Comparison of ENCODE assay signal across 22 cellular contexts in the genomic region with DNA sequence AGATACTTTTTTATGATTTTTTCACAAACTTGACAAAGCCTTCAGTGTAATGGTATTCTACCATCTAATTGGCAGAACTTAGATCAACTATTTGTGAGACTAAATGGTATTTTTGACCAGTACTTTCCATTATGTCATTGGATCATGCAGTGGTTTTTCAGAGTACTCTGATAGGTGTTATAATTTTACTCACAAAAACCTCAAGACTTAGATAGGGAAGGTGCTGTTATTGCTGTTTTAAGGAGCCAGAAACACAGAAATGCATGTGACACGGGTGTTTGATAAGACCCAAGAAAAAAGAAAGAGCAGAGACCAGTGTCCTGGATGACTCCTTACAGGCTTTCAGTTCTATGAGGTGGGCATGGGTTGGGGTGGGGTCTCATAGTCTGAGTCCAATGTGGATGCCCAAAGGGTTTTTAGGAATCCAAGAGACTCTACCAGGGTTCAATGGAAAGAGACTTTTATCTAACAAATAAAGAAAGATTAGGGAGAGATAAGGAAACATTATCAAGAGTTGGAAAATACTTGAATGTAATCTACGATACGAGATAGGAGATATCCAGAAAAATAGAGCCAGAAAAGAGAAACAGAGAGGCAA. TPM values are rescaled to one million over a fixed set of nuclear protein-coding genes. Genes with fewer than 3 reads are reported as not detected.
A peak's percentile ranks its signal among the peaks of the same experiment; 100 is the strongest.
DNase-seq lines count a peak whose midpoint lies in the region; ATAC-seq, FAIRE-seq and TF ChIP-seq lines count a peak whose summit lies in the region.
"Had no signal": no experiment of that assay in that cellular context is flagged by ENCODE, and none has a peak within 500 bp of the region (broad histone marks: within the 10 kb centered on the region; RNA-seq: fewer than 3 reads in every experiment).

No MANE protein-coding gene starts in this region.

- H3K4me2 ChIP-seq in SU-DHL-6 (ENCODE audit: low read depth, low read length, poor library complexity, severe bottlenecking): no peak overlapping the region
- H3K4me2 ChIP-seq: neural progenitor cell, SK-N-SH had no signal

- peaks cover 3% of the 10 kb centered on the region for H3K9me3 Mint-ChIP-seq in activated naive CD8-positive, alpha-beta T cell treated with anti-CD3 and anti-CD28 coated beads, Interleukin-2, amount 10 ng/mL, durations not matched to agents 7 days and 5 days
- peaks cover 20 to 26% of the 10 kb centered on the region in 2 donors for H3K9me3 Mint-ChIP-seq in stimulated activated naive CD8-positive, alpha-beta T cell treated with anti-CD3 and anti-CD28 coated beads, Interleukin-15, amount 100 ng/mL, for 72 hours

- H3K9ac ChIP-seq in SU-DHL-6 (ENCODE audit: low read length): no peak overlapping the region
- H3K9ac ChIP-seq: neural progenitor cell, SK-N-SH had no signal

- intact Hi-C loops in pancreas (cut with DNase I): no loop called here

- ATAC-seq in activated naive CD8-positive, alpha-beta T cell treated with anti-CD3 and anti-CD28 coated beads, Interleukin-2, amount 10 ng/mL, durations not matched to agents 7 days and 5 days (ENCODE audit: low read depth): peak; percentile 13
- ATAC-seq in stimulated activated naive CD8-positive, alpha-beta T cell treated with anti-CD3 and anti-CD28 coated beads, Interleukin-15, amount 100 ng/mL, for 72 hours: peak; percentile 78
- ATAC-seq in pancreas: no peak
- ATAC-seq: heart left ventricle, left lung, psoas muscle, upper lobe of right lung had no signal

- no peak overlapping the region for H3K4me3 Mint-ChIP-seq in activated naive CD8-positive, alpha-beta T cell treated with anti-CD3 and anti-CD28 coated beads, Interleukin-2, amount 10 ng/mL, durations not matched to agents 7 days and 5 days
- peak overlapping the region; percentile 17 to 62 for H3K4me3 Mint-ChIP-seq in stimulated activated naive CD8-positive, alpha-beta T cell treated with anti-CD3 and anti-CD28 coated beads, Interleukin-15, amount 100 ng/mL, for 72 hours
- H3K4me3 Mint-ChIP-seq: neural progenitor cell had no signal

- no peak for FAIRE-seq in pancreas (lab: Jason Lieb, UNC)

- DNase-seq in stimulated activated CD4-positive, alpha-beta T cell treated with anti-CD3 and anti-CD28 coated beads, Interleukin-15, amount 100 ng/mL, for 24 hours: peak; percentile 19
- no peak for DNase-seq in stimulated activated CD4-positive, alpha-beta T cell treated with anti-CD3 and anti-CD28 coated beads, Interleukin-1b, Interleukin-23, amount 100 ng/mL, for 48 hours
- no peak for DNase-seq in activated naive CD8-positive, alpha-beta T cell treated with anti-CD3 and anti-CD28 coated beads, Interleukin-2, amount 10 ng/mL, durations not matched to agents 7 days and 5 days
- DNase-seq in stimulated activated naive CD8-positive, alpha-beta T cell treated with anti-CD3 and anti-CD28 coated beads, Interleukin-15, amount 100 ng/mL, for 72 hours: peak; percentile 28 to 35
- DNase-seq in SIG-M5 (lab: John Stamatoyannopoulos, UW) (no peak), pancreas (no peak), Ammon's horn (ENCODE audit: low spot score) (no peak)
- DNase-seq: activated CD4-positive, alpha-beta T cell treated with anti-CD3 and anti-CD28 coated beads for 4 hours; DND-41; heart left ventricle; left lung; midbrain; NCI-H1105; NCI-H2107; NCI-H510A; NK-92 treated with Interleukin-12 subunit alpha and Interleukin-12 subunit beta, amount 100 ng/mL, for 24 hours; psoas muscle; SK-N-SH; upper lobe of right lung had no signal

- no peak overlapping the region for H2AFZ ChIP-seq in SU-DHL-6 (ENCODE audit: low read depth, low read length, severe bottlenecking)
- H2AFZ ChIP-seq: neural progenitor cell had no signal

- H3K27me3 Mint-ChIP-seq in activated naive CD8-positive, alpha-beta T cell treated with anti-CD3 and anti-CD28 coated beads, Interleukin-2, amount 10 ng/mL, durations not matched to agents 7 days and 5 days: no peaks in the 10 kb centered on the region
- H3K27me3 Mint-ChIP-seq in stimulated activated naive CD8-positive, alpha-beta T cell treated with anti-CD3 and anti-CD28 coated beads, Interleukin-15, amount 100 ng/mL, for 72 hours: no peaks in the 10 kb centered on the region

- H3K27me3 ChIP-seq in SU-DHL-6 (ENCODE audit: low read length): no peaks in the 10 kb centered on the region
- H3K27me3 ChIP-seq in pancreas: no peaks in the 10 kb centered on the region
- H3K27me3 ChIP-seq: cardiac muscle cell, heart left ventricle, left lung, neural progenitor cell, upper lobe of right lung had no signal

- H3K27ac ChIP-seq in SU-DHL-6 (ENCODE audit: low read depth, low read length): peak overlapping the region; percentile 31
- H3K27ac ChIP-seq in pancreas: no peak overlapping the region
- H3K27ac ChIP-seq: cardiac muscle cell, heart left ventricle, left lung, neural progenitor cell, psoas muscle, upper lobe of right lung had no signal

- peaks cover 31% of the 10 kb centered on the region for H3K36me3 Mint-ChIP-seq in activated naive CD8-positive, alpha-beta T cell treated with anti-CD3 and anti-CD28 coated beads, Interleukin-2, amount 10 ng/mL, durations not matched to agents 7 days and 5 days
- H3K36me3 Mint-ChIP-seq: neural progenitor cell had no signal

- 44 to 53% methylated on average over 3 of the region's 3 CpGs for WGBS in pancreas, 2 donors

- H3K27ac Mint-ChIP-seq in activated naive CD8-positive, alpha-beta T cell treated with anti-CD3 and anti-CD28 coated beads, Interleukin-2, amount 10 ng/mL, durations not matched to agents 7 days and 5 days: peak overlapping the region; percentile 34
- H3K27ac Mint-ChIP-seq in stimulated activated naive CD8-positive, alpha-beta T cell treated with anti-CD3 and anti-CD28 coated beads, Interleukin-15, amount 100 ng/mL, for 72 hours: peak overlapping the region; percentile 89 to 96
- H3K27ac Mint-ChIP-seq: neural progenitor cell had no signal

- H3K9me2 ChIP-seq in SU-DHL-6 (replicated peaks; ENCODE audit: insufficient read depth, low read length): no peaks in the 10 kb centered on the region
- H3K9me2 ChIP-seq: SK-N-SH had no signal

- H3K4me3 ChIP-seq in SU-DHL-6 (ENCODE audit: insufficient read depth, low read length, poor library complexity, severe bottlenecking) (no peak overlapping the region), pancreas (no peak overlapping the region)
- H3K4me3 ChIP-seq: cardiac muscle cell, heart left ventricle, left lung, neural progenitor cell, psoas muscle, upper lobe of right lung had no signal

- peaks cover 5% of the 10 kb centered on the region for H3K79me2 ChIP-seq in SU-DHL-6 (ENCODE audit: insufficient read depth, low read length)

- H3K36me3 ChIP-seq in SU-DHL-6 (ENCODE audit: low read length): peaks cover 7% of the 10 kb centered on the region; the same call in 1 of the 2 replicates
- no peaks in the 10 kb centered on the region for H3K36me3 ChIP-seq in pancreas
- H3K36me3 ChIP-seq: cardiac muscle cell, heart left ventricle, left lung, neural progenitor cell, upper lobe of right lung had no signal

- no peak for TF ChIP-seq CTCF in SU-DHL-6 (IDR thresholded peaks at IDR 0.05; ENCODE audit: insufficient read depth, low read length, poor library complexity, severe bottlenecking)
- no peak for TF ChIP-seq CTCF in pancreas (IDR thresholded peaks at IDR 0.05)

- H3F3A ChIP-seq in SU-DHL-6 (ENCODE audit: insufficient read depth): no peaks in the 10 kb centered on the region; the same call in 1 of the 2 replicates

- H3K4me1 ChIP-seq in pancreas: no peaks in the 10 kb centered on the region
- H3K4me1 ChIP-seq: heart left ventricle, left lung, neural progenitor cell, psoas muscle, upper lobe of right lung had no signal

- POLR2A ChIA-PET in activated naive CD8-positive, alpha-beta T cell treated with anti-CD3 and anti-CD28 coated beads, Interleukin-2, amount 10 ng/mL, durations not matched to agents 7 days and 5 days (lab: Charles Lee): no interaction called here

- no peaks in the 10 kb centered on the region for H3K9me3 ChIP-seq in SU-DHL-6 (ENCODE audit: insufficient read depth, low read length)
- H3K9me3 ChIP-seq in pancreas: no peaks in the 10 kb centered on the region
- H3K9me3 ChIP-seq: left lung, psoas muscle, SK-N-SH, upper lobe of right lung had no signal

- H3K4me1 Mint-ChIP-seq in activated naive CD8-positive, alpha-beta T cell treated with anti-CD3 and anti-CD28 coated beads, Interleukin-2, amount 10 ng/mL, durations not matched to agents 7 days and 5 days: peaks cover 27% of the 10 kb centered on the region
- H3K4me1 Mint-ChIP-seq in stimulated activated naive CD8-positive, alpha-beta T cell treated with anti-CD3 and anti-CD28 coated beads, Interleukin-15, amount 100 ng/mL, for 72 hours: peaks cover 44% of the 10 kb centered on the region
- H3K4me1 Mint-ChIP-seq: neural progenitor cell had no signal

- no peaks in the 10 kb centered on the region for H4K20me1 ChIP-seq in SU-DHL-6 (ENCODE audit: low read depth, low read length)

RNA-seq across cellular contexts. Expression of gene SP140, which starts 31.3 kb away (rescaled TPM):
- total RNA-seq in activated naive CD8-positive, alpha-beta T cell treated with anti-CD3 and anti-CD28 coated beads, Interleukin-2, amount 10 ng/mL, durations not matched to agents 7 days and 5 days: 10 to 100 TPM; 58.7 to 61.4 TPM
- total RNA-seq in pancreas: 1 to 10 TPM in 1 of 6 donors, under 1 TPM in 5; 0.16 to 1.5 (median 0.34) TPM
- under 1 TPM; 0.12 to 0.65 TPM for polyA plus RNA-seq in pancreas

RNA-seq across cellular contexts. Expression of gene SP110, which starts 37.0 kb away (rescaled TPM):
- total RNA-seq in activated naive CD8-positive, alpha-beta T cell treated with anti-CD3 and anti-CD28 coated beads, Interleukin-2, amount 10 ng/mL, durations not matched to agents 7 days and 5 days: 100 to 1,000 TPM; 153 to 158 TPM
- total RNA-seq in pancreas: 10 to 100 TPM in 1 of 6 donors, 1 to 10 TPM in 5; 4.3 to 13.7 (median 7.5) TPM
- polyA plus RNA-seq in pancreas: 1 to 10 TPM; 7.8 to 8.2 TPM

Comparison
In these comparisons a context has a peak if more than half of its experiments do, and no peak if none do; other contexts are left out.
1. DNase-seq: peak in stimulated activated CD4-positive, alpha-beta T cell treated with anti-CD3 and anti-CD28 coated beads, Interleukin-15, amount 100 ng/mL, for 24 hours (single experiment) and stimulated activated naive CD8-positive, alpha-beta T cell treated with anti-CD3 and anti-CD28 coated beads, Interleukin-15, amount 100 ng/mL, for 72 hours (2 of 2); none in stimulated activated CD4-positive, alpha-beta T cell treated with anti-CD3 and anti-CD28 coated beads, Interleukin-1b, Interleukin-23, amount 100 ng/mL, for 48 hours (single experiment), activated naive CD8-positive, alpha-beta T cell treated with anti-CD3 and anti-CD28 coated beads, Interleukin-2, amount 10 ng/mL, durations not matched to agents 7 days and 5 days (single experiment), SIG-M5 (single experiment), pancreas (0 of 6) and Ammon's horn (single experiment).
2. ATAC-seq: peak in activated naive CD8-positive, alpha-beta T cell treated with anti-CD3 and anti-CD28 coated beads, Interleukin-2, amount 10 ng/mL, durations not matched to agents 7 days and 5 days (single experiment) and stimulated activated naive CD8-positive, alpha-beta T cell treated with anti-CD3 and anti-CD28 coated beads, Interleukin-15, amount 100 ng/mL, for 72 hours (single experiment); none in pancreas (0 of 4).
3. RNA of gene SP140, which starts 31.3 kb away (total RNA-seq): 58.7 to 61.4 TPM in activated naive CD8-positive, alpha-beta T cell treated with anti-CD3 and anti-CD28 coated beads, Interleukin-2, amount 10 ng/mL, durations not matched to agents 7 days and 5 days; 0.16 to 1.5 TPM in pancreas; every median in the first group is over 10 times any median in the second.
4. RNA of gene SP110, which starts 37.0 kb away (total RNA-seq): 153 to 158 TPM in activated naive CD8-positive, alpha-beta T cell treated with anti-CD3 and anti-CD28 coated beads, Interleukin-2, amount 10 ng/mL, durations not matched to agents 7 days and 5 days; 4.3 to 13.7 TPM in pancreas; every median in the first group is over 10 times any median in the second.